ENCODE assay signal across 2 cellular contexts in genomic region chr16:85390511-85391174, GRCh38.
TF ChIP-seq lines count a peak whose summit lies in the region.

No MANE protein-coding gene starts in this region.

TF ChIP-seq in K562, 482 proteins besides CTCF, POLR2A, EP300 and RAD21 (continued from another document and continues in another):
- TF ChIP-seq MGA (IDR thresholded peaks at IDR 0.05) (no peak), ZNF586 (CRISPR knock-in tag; conservative IDR thresholded peaks at IDR 0.05) (no peak), FOXM1 (IDR thresholded peaks at IDR 0.05; ENCODE audit: low read depth) (no peak), FOXM1 (CRISPR knock-in tag; IDR thresholded peaks at IDR 0.05; ENCODE audit: low read depth) (no peak), MEF2D (tag; conservative IDR thresholded peaks at IDR 0.05; ENCODE audit: low read depth) (no peak), PTTG1 (tag; IDR thresholded peaks at IDR 0.05; ENCODE audit: low read depth) (no peak), BCOR (IDR thresholded peaks at IDR 0.05) (no peak), E2F1 (CRISPR knock-in tag; IDR thresholded peaks at IDR 0.05) (no peak), ATF1 (CRISPR knock-in tag; IDR thresholded peaks at IDR 0.05) (no peak), ATF1 (tag; IDR thresholded peaks at IDR 0.05) (peak; percentile 69), SRF (CRISPR knock-in tag; IDR thresholded peaks at IDR 0.05) (no peak), SMARCC2 (IDR thresholded peaks at IDR 0.05; ENCODE audit: low read depth) (no peak), JUND (IDR thresholded peaks at IDR 0.05; ENCODE audit: borderline replicate concordance, low read depth, low read length) (peak; percentile 92), JUND (tag; IDR thresholded peaks at IDR 0.05; ENCODE audit: borderline replicate concordance, low read depth, low read length) (peak; percentile 79; the same call in 2 of the 3 replicates), ERF (CRISPR knock-in tag; IDR thresholded peaks at IDR 0.05) (no peak), SNRNP70 (optimal IDR thresholded peaks at IDR 0.05; ENCODE audit: low read depth, low read length) (no peak), CCNT2 (IDR thresholded peaks at IDR 0.05; ENCODE audit: borderline replicate concordance, extremely low read depth, insufficient read length, low read depth, low read length) (no peak), ZKSCAN3 (CRISPR knock-in tag; IDR thresholded peaks at IDR 0.05) (no peak), TGIF2 (CRISPR knock-in tag; IDR thresholded peaks at IDR 0.05) (no peak), BCL6 (CRISPR knock-in tag; IDR thresholded peaks at IDR 0.05) (no peak), EZH2 (IDR thresholded peaks at IDR 0.05; ENCODE audit: borderline replicate concordance, low read depth, low read length) (no peak)

TF ChIP-seq in HepG2, 621 proteins besides CTCF, POLR2A, EP300 and RAD21 (continued from another document and continues in another):
- TF ChIP-seq DNMT3B (CRISPR knock-in tag; conservative IDR thresholded peaks at IDR 0.05) (no peak), MED8 (CRISPR knock-in tag; IDR thresholded peaks at IDR 0.05; ENCODE audit: insufficient replicate concordance) (no peak), THAP9 (CRISPR knock-in tag; IDR thresholded peaks at IDR 0.05; ENCODE audit: borderline replicate concordance) (no peak), ZNF234 (CRISPR knock-in tag; conservative IDR thresholded peaks at IDR 0.05) (no peak), PTBP1 (IDR thresholded peaks at IDR 0.05; ENCODE audit: low read depth, low read length, poor library complexity, severe bottlenecking) (no peak), PBX3 (CRISPR knock-in tag; IDR thresholded peaks at IDR 0.05; ENCODE audit: borderline replicate concordance) (no peak), DDIT3 (CRISPR knock-in tag; IDR thresholded peaks at IDR 0.05) (no peak), MAFF (IDR thresholded peaks at IDR 0.05; ENCODE audit: low read depth, low read length) (peak; percentile 27; the same call in 1 of the 2 replicates), MXI1 (IDR thresholded peaks at IDR 0.05; ENCODE audit: borderline replicate concordance, low read depth, low read length) (peak; percentile 66; the same call in 1 of the 3 replicates), ATF7 (IDR thresholded peaks at IDR 0.05) (no peak), ATF7 (CRISPR knock-in tag; IDR thresholded peaks at IDR 0.05) (no peak), HOMEZ (CRISPR knock-in tag; IDR thresholded peaks at IDR 0.05; ENCODE audit: low read depth) (no peak), HINFP (CRISPR knock-in tag; IDR thresholded peaks at IDR 0.05; ENCODE audit: low read depth) (no peak), MYNN (CRISPR knock-in tag; IDR thresholded peaks at IDR 0.05; ENCODE audit: low read depth) (no peak), ZNF264 (CRISPR knock-in tag; IDR thresholded peaks at IDR 0.05) (no peak), ISX (CRISPR knock-in tag; conservative IDR thresholded peaks at IDR 0.05) (no peak), BORCS8-MEF2B (CRISPR knock-in tag; IDR thresholded peaks at IDR 0.05) (no peak), ZKSCAN5 (CRISPR knock-in tag; IDR thresholded peaks at IDR 0.05) (no peak), RBFOX2 (IDR thresholded peaks at IDR 0.05; ENCODE audit: low read depth, low read length) (no peak), THRA (CRISPR knock-in tag; IDR thresholded peaks at IDR 0.05; ENCODE audit: borderline replicate concordance) (peak; percentile 52; the same call in 1 of the 2 replicates), ZBTB44 (CRISPR knock-in tag; IDR thresholded peaks at IDR 0.05) (no peak), ZBTB20 (CRISPR knock-in tag; IDR thresholded peaks at IDR 0.05; ENCODE audit: borderline replicate concordance, low read depth) (no peak), SMAD3 (CRISPR knock-in tag; IDR thresholded peaks at IDR 0.05) (0 out of 2 replicates have a peak, but pooled peaks have one; percentile 68), TAF1 (CRISPR knock-in tag; IDR thresholded peaks at IDR 0.05) (no peak), FOXA3 (CRISPR knock-in tag; IDR thresholded peaks at IDR 0.05) (0 out of 2 replicates have a peak, but pooled peaks have one; percentile 44), ZNF557 (CRISPR knock-in tag; IDR thresholded peaks at IDR 0.05) (no peak), ZNF800 (CRISPR knock-in tag; IDR thresholded peaks at IDR 0.05) (0 out of 2 replicates have a peak, but pooled peaks have one; percentile 47), GRHL1 (CRISPR knock-in tag; conservative IDR thresholded peaks at IDR 0.05) (no peak), NONO (IDR thresholded peaks at IDR 0.05) (no peak), NONO (CRISPR knock-in tag; conservative IDR thresholded peaks at IDR 0.05) (0 out of 2 replicates have a peak, but pooled peaks have one; percentile 26), ZNF609 (CRISPR knock-in tag; IDR thresholded peaks at IDR 0.05; ENCODE audit: borderline replicate concordance) (no peak)
